ENCODE assay signal across 1 cellular context in the genomic region with DNA sequence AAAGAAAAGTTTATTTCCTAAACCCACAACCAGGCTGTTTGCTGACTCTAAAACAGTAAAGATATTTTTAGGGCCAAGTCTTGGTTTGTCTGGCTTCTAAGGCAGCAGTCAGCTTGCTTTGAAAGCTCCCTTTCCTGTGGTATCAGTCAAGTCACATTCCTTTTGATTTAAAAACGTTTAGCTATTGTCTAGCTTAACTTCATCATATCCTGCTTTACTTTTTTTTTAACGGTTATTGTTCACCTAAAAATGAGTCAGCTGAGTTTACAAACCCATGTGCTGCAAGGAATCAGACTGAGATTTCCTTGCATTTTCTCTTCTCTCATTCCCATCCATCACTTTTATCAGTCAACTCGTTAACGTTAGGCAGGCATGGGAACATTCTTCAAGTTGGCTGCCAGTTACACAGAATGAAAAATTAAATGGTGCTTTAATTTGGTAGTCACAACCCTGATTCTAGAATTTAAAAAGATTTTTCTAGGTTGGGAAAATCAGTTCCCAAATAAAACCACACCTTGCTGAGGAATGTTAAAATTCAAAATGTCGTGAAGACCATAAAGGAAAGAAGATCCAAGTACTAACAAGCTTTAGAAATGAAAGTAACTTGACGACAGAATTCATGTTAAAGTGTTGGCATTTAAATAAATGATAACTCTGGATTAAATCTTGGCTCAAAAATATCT.
TF ChIP-seq lines count a peak whose summit lies in the region.

No MANE protein-coding gene starts in this region.

TF ChIP-seq in GM23338, 12 proteins besides CTCF, POLR2A, EP300 and RAD21 (continued from another document):
- TF ChIP-seq, protein P1, sequence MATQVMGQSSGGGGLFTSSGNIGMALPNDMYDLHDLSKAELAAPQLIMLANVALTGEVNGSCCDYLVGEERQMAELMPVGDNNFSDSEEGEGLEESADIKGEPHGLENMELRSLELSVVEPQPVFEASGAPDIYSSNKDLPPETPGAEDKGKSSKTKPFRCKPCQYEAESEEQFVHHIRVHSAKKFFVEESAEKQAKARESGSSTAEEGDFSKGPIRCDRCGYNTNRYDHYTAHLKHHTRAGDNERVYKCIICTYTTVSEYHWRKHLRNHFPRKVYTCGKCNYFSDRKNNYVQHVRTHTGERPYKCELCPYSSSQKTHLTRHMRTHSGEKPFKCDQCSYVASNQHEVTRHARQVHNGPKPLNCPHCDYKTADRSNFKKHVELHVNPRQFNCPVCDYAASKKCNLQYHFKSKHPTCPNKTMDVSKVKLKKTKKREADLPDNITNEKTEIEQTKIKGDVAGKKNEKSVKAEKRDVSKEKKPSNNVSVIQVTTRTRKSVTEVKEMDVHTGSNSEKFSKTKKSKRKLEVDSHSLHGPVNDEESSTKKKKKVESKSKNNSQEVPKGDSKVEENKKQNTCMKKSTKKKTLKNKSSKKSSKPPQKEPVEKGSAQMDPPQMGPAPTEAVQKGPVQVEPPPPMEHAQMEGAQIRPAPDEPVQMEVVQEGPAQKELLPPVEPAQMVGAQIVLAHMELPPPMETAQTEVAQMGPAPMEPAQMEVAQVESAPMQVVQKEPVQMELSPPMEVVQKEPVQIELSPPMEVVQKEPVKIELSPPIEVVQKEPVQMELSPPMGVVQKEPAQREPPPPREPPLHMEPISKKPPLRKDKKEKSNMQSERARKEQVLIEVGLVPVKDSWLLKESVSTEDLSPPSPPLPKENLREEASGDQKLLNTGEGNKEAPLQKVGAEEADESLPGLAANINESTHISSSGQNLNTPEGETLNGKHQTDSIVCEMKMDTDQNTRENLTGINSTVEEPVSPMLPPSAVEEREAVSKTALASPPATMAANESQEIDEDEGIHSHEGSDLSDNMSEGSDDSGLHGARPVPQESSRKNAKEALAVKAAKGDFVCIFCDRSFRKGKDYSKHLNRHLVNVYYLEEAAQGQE (IDR thresholded peaks at IDR 0.05; ENCODE audit: unreplicated experiment) = no peak
- TF ChIP-seq JUNB (IDR thresholded peaks at IDR 0.05; ENCODE audit: unreplicated experiment) = no peak
- no peak for TF ChIP-seq EZH2phosphoT487 (IDR thresholded peaks at IDR 0.05; ENCODE audit: unreplicated experiment)
- no peak for TF ChIP-seq POLR2AphosphoS5 (IDR thresholded peaks at IDR 0.05; ENCODE audit: low read depth)
- TF ChIP-seq, protein P2, sequence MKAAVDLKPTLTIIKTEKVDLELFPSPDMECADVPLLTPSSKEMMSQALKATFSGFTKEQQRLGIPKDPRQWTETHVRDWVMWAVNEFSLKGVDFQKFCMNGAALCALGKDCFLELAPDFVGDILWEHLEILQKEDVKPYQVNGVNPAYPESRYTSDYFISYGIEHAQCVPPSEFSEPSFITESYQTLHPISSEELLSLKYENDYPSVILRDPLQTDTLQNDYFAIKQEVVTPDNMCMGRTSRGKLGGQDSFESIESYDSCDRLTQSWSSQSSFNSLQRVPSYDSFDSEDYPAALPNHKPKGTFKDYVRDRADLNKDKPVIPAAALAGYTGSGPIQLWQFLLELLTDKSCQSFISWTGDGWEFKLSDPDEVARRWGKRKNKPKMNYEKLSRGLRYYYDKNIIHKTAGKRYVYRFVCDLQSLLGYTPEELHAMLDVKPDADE (IDR thresholded peaks at IDR 0.05) = no peak
- TF ChIP-seq NANOG (IDR thresholded peaks at IDR 0.05; ENCODE audit: borderline replicate concordance) = no peak
TF ChIP-seq in GM23338: peak in this region for 0.
